Comparison of ENCODE assay signal across 2 cellular contexts in the genomic region with DNA sequence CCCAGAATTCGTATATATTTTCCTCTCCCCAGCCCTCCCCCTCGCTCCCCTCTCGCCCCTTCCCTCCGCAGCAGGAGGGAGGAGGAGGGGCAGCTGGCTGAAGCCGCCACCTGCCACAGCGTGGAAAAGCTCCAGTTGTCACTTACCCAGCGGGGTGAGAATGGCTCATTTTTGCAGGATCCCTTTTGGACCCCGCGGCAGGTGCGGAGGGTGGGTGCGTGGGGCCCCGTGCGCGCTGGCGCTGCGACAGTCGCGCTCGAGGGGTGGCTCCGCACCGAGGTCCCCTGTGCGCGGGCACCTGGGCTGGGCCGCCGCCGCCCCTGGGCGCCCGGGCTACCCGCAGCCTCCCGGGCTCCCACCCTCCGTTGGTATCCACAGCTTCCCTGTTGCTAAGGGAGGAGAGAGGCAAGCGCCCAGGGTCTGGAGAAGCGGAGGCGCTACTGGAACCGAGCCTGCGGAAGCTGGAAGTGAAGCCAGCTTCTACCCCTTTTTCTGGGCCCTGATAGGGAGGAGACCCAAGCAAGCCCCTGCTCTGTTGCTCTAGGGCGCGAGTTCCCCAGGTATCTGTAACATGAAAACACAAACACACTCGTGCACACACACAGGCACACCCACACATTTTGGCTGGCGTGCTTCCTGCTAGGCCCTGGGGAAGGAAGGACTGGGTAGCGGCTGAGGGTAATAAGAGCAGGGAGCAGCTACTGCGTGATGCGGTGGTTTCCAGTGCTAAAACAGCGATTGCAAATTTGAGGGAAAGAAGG.
TF ChIP-seq lines count a peak whose summit lies in the region.

A gene with protein sequence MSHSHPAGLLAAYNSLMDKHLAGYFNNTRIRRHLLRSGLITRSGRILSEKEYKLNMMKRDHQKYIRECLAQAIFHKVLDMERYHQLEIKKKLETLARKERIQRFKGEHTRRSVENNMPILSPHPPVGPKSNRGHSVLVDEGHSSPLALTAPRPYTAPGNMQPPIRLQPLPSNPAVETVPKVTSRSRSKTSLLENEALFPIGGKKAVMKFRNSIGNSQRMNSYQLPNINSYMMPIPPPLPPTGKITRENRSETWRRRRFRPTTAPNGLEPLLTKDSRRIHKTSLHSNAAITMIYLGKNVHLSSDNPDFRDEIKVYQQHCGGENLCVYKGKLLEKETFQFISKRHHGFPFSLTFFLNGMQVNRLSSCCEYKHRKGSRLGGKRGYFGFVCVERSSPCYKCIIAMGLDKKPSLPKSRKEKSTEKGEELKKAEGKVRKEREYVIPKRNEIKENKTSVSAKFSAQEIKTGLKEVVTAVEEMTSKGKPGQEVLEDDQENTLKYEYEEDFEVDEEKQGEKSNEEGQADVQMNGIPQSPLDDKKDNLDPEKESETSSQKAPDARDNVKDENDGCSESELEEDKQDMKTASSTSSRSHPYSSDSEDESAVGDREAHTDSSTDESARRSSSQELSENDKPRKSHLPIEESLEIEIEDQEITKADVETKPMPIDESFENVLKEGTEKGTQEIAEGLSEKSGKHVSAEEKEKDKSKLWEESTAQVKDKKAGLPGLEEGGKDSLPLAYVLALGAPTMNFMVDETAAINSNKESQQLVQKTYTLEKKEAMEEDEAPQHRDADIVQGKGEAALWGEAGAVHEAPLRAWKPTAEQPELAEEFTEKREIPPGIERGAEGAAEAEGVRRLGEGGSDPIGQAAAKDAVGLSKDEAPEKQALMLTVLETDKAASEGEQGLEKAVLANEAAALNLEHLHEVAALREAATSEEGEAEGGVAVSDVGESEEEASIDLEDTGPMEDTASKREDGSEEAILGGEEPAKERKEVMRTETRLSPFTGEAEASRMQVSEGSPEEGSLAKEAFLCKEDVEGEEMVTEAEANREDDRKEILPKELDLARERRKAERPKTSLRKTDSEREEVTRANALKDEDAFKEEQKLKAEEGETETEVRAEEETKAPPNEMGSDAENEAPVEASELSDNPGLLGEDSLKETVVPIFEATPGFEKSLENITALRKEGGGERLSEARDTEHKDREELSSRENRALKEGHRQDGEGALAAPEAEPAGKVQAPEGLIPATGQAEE (N-terminal part only) (minus strand): TSS at position 442 of the 761 bp plus-strand sequence. CDS start 273 bp downstream, at position 169.

TF ChIP-seq in IMR-90, 13 proteins besides CTCF, POLR2A, EP300 and RAD21:
- no peak for TF ChIP-seq MXI1 (IDR thresholded peaks at IDR 0.05; ENCODE audit: borderline replicate concordance, low read depth, low read length)

TF ChIP-seq in H1, 55 proteins besides CTCF, POLR2A, EP300 and RAD21:
- TF ChIP-seq RBBP5 (IDR thresholded peaks at IDR 0.05; ENCODE audit: borderline replicate concordance, low read depth, low read length) (peak; percentile 64; the same call in 1 of the 2 replicates), KDM4A (IDR thresholded peaks at IDR 0.05; ENCODE audit: low read depth, low read length, severe bottlenecking) (peak; percentile 93), SUZ12 (IDR thresholded peaks at IDR 0.05; ENCODE audit: low read length) (no peak), ASH2L (IDR thresholded peaks at IDR 0.05; ENCODE audit: low read length) (peak; percentile 46)
TF ChIP-seq in H1: peak in this region for 3.
